ENCODE assay signal across 8 cellular contexts in the genomic region with DNA sequence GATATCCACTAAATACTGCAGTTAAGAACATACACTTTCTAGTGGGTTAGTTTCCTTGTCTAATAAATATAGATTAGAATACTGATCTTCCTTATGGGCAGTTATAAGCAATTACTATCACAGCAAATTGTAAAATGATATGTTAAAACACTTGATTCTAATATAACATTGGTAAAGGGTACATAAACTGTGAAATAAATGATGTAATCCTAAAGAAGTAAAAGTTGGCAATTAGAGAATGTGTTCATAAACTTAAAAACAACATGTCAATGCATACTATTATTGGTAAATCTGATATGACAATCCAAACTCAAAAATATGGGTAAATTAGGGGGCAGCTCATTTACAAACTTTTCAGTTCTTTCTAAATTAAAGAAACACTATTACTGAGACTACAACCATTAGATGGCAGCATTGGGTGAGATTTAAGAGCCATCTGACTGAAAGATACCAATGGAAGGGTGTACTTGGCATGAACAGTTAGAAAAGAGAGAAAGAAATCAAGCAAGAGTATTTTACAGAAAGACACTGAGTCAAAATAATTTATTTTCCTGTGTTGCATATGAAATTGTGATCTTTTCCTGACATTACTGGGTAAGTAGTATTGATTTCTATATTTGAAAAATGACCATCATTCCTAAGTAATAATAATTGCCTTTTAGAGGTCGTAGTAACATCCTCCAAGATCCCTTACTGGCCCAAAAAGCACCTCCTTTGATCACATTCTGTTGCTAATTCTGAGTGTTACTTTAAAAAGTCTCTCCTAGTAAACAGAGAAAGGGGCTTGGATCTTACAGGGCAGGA.
DNase-seq lines count a peak whose midpoint lies in the region; ATAC-seq and TF ChIP-seq lines count a peak whose summit lies in the region.

No MANE protein-coding gene starts in this region.

- H3K9me3 ChIP-seq in CD8-positive, alpha-beta T cell (ENCODE audit: low read length), result no peaks in the 10 kb centered on the region

- DNase-seq in CD8-positive, alpha-beta T cell, result peak in 1 of 7 experiments; percentile 14
- DNase-seq in H7 (peak; percentile 42), NCI-H2227 treated with DMSO at 0.1 percent for 48 hours (lab: John Stamatoyannopoulos, UW) (peak; percentile 42), glutamatergic neuron (no peak), retinal pigment epithelial cell (ENCODE audit: low read depth) (peak; percentile 28)
- peak in 1 of 2 donors; percentile 20 for DNase-seq in activated naive CD4-positive, alpha-beta T cell treated with anti-CD3 and anti-CD28 coated beads, Interleukin-2, amount 50 U/mL, for 72 hours (ENCODE audit: low spot score in 2 of 2)

- CTCF ChIA-PET in CD8-positive, alpha-beta T cell (lab: Charles Lee), result interaction anchor here (0.6 to 7.5 kb wide), 21 partner anchors 9 to 1888 kb away, joined by 3 to 124 read pairs (median 5); partner anchors contain the start of genes NME1 and SPAG9

- peaks cover 5% of the 10 kb centered on the region for H3K4me1 Mint-ChIP-seq in CD8-positive, alpha-beta T cell (ENCODE audit: low read depth)
- H3K4me1 Mint-ChIP-seq in glutamatergic neuron (ENCODE audit: low read depth, unreplicated experiment), result no peaks in the 10 kb centered on the region

- H3K27ac Mint-ChIP-seq in CD8-positive, alpha-beta T cell, result no peak overlapping the region
- H3K27ac Mint-ChIP-seq in activated naive CD4-positive, alpha-beta T cell treated with anti-CD3 and anti-CD28 coated beads, Interleukin-2, amount 50 U/mL, for 72 hours, result no peak overlapping the region
- H3K27ac Mint-ChIP-seq in glutamatergic neuron (ENCODE audit: unreplicated experiment), result no peak overlapping the region

- POLR2A ChIA-PET in CD8-positive, alpha-beta T cell (lab: Charles Lee), result interaction anchor here (0.7 to 3.2 kb wide), 3 partner anchors 152 to 260 kb away, joined by 3 to 23 read pairs (median 9); partner anchors contain the start of gene NME1

- ATAC-seq in CD8-positive, alpha-beta T cell, result peak; percentile 88
- ATAC-seq in activated naive CD4-positive, alpha-beta T cell treated with anti-CD3 and anti-CD28 coated beads, Interleukin-2, amount 50 U/mL, for 72 hours, result peak; percentile 61 to 71
- no peak for ATAC-seq in GM19463 (IDR thresholded peaks at IDR 0.05; ENCODE audit: unreplicated experiment)
- ATAC-seq in GM21515 (IDR thresholded peaks at IDR 0.05; ENCODE audit: unreplicated experiment), result no peak

- H3K4me3 ChIP-seq in CD8-positive, alpha-beta T cell (ENCODE audit: low read depth, low read length), result no peak overlapping the region
- no peak overlapping the region for H3K4me3 ChIP-seq in H7 (ENCODE audit: insufficient read depth, low read depth, low read length)
- H3K4me3 ChIP-seq in retinal pigment epithelial cell (ENCODE audit: low read length), result no peak overlapping the region

- no peaks in the 10 kb centered on the region for H3K4me1 ChIP-seq in CD8-positive, alpha-beta T cell (ENCODE audit: insufficient read depth, low read length)

- TF ChIP-seq CTCF in CD8-positive, alpha-beta T cell (IDR thresholded peaks at IDR 0.05), result peak; percentile 76
- TF ChIP-seq CTCF in glutamatergic neuron (IDR thresholded peaks at IDR 0.05; ENCODE audit: partially characterized antibody, unreplicated experiment) (peak; percentile 28), retinal pigment epithelial cell (conservative IDR thresholded peaks at IDR 0.05; ENCODE audit: low read depth, low read length) (peak; percentile 46)

- H3K36me3 ChIP-seq in CD8-positive, alpha-beta T cell (ENCODE audit: insufficient read depth, low read length), result peaks cover 27% of the 10 kb centered on the region
- peaks cover 11% of the 10 kb centered on the region for H3K36me3 ChIP-seq in H7 (replicated peaks; ENCODE audit: control insufficient read depth, insufficient read depth, low read length)

- H3K4me3 Mint-ChIP-seq in CD8-positive, alpha-beta T cell, result no peak overlapping the region
- no peak overlapping the region for H3K4me3 Mint-ChIP-seq in glutamatergic neuron (ENCODE audit: unreplicated experiment)

- no peak overlapping the region for H3K27ac ChIP-seq in CD8-positive, alpha-beta T cell (ENCODE audit: low read depth, low read length)

- no peaks in the 10 kb centered on the region for H3K9me3 Mint-ChIP-seq in CD8-positive, alpha-beta T cell
- H3K9me3 Mint-ChIP-seq in activated naive CD4-positive, alpha-beta T cell treated with anti-CD3 and anti-CD28 coated beads, Interleukin-2, amount 50 U/mL, for 72 hours, result no peaks in the 10 kb centered on the region
- no peaks in the 10 kb centered on the region for H3K9me3 Mint-ChIP-seq in glutamatergic neuron (ENCODE audit: unreplicated experiment)

- intact Hi-C loops in CD8-positive, alpha-beta T cell (cut with DNase I, micrococcal nuclease), result loop anchor here (1.0 to 5.0 kb wide), 6 partner anchors 55 to 261 kb away; partner anchors contain the start of genes NME1 (in 2 of the 2), NME2 (in 2 of the 2), MBTD1 (in 1 of the 2) and SPAG9 (in 1 of the 2)

- no peaks in the 10 kb centered on the region for H3K27me3 Mint-ChIP-seq in CD8-positive, alpha-beta T cell (ENCODE audit: low read depth)
- no peaks in the 10 kb centered on the region for H3K27me3 Mint-ChIP-seq in glutamatergic neuron (ENCODE audit: unreplicated experiment)

- peaks cover 63% of the 10 kb centered on the region for H3K36me3 Mint-ChIP-seq in CD8-positive, alpha-beta T cell
- H3K36me3 Mint-ChIP-seq in activated naive CD4-positive, alpha-beta T cell treated with anti-CD3 and anti-CD28 coated beads, Interleukin-2, amount 50 U/mL, for 72 hours, result peaks cover 0 to 6% of the 10 kb centered on the region in 2 donors
- peaks cover 6% of the 10 kb centered on the region for H3K36me3 Mint-ChIP-seq in glutamatergic neuron (ENCODE audit: unreplicated experiment)

- no peaks in the 10 kb centered on the region for H3K27me3 ChIP-seq in CD8-positive, alpha-beta T cell (ENCODE audit: insufficient read depth, low read length)
- H3K27me3 ChIP-seq in H7 (ENCODE audit: control insufficient read depth, insufficient read depth, low read length), result no peaks in the 10 kb centered on the region

Comparison
In these comparisons a context has a peak if more than half of its experiments do, and no peak if none do; other contexts are left out.
1. ATAC-seq: peak in CD8-positive, alpha-beta T cell (single experiment) and activated naive CD4-positive, alpha-beta T cell treated with anti-CD3 and anti-CD28 coated beads, Interleukin-2, amount 50 U/mL, for 72 hours (2 of 2); none in GM19463 (single experiment) and GM21515 (single experiment).
2. Peak in every context shown above with its lines, with median percentiles within 50 percentile points of each other: CTCF ChIP-seq.